In the genomic region with DNA sequence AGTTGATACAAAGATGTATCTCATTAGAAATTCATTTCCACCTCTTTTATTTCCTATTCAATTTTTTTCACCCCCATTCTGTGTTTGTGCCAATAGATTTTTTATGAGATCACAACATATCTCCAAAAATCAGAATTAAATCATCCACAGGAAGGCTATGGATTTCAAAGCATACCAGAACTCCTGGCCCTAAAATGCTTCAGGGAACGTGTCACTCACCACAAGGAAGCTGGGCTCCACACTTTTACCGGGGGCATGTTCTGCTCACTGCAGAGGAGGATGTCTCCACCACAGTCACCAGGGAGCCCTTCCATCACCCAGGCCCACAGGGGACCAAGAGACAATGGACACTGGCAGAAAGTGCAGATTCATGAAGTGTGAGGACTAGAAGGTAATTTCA, we compare ENCODE assay signal across 31 cellular contexts.
A peak's percentile ranks its signal among the peaks of the same experiment; 100 is the strongest.
DNase-seq lines count a peak whose midpoint lies in the region; ATAC-seq, FAIRE-seq and TF ChIP-seq lines count a peak whose summit lies in the region.
"Had no signal": no experiment of that assay in that cellular context is flagged by ENCODE, and none has a peak within 500 bp of the region (broad histone marks: within the 10 kb centered on the region; RNA-seq: fewer than 3 reads in every experiment).

No MANE protein-coding gene starts in this region.

- no peak overlapping the region for H3K4me3 ChIP-seq in mammary epithelial cell (replicated peaks in 1 of 3; ENCODE audit: insufficient read depth in 1 of 3, low read depth in 2 of 3, low read length in 3 of 3)
- H3K4me3 ChIP-seq in mesenchymal stem cell (ENCODE audit: insufficient read depth in 1 of 2, low read depth in 1 of 2, low read length in 2 of 2) = no peak overlapping the region
- no peak overlapping the region for H3K4me3 ChIP-seq in hepatocyte
- H3K4me3 ChIP-seq: breast epithelium, K562, upper lobe of right lung had no signal

- H2BK15ac ChIP-seq in mesenchymal stem cell (ENCODE audit: low read depth, poor library complexity, severe bottlenecking) = no peak overlapping the region

- no peak overlapping the region for H3K14ac ChIP-seq in mesenchymal stem cell (ENCODE audit: low read length in 2 of 2)

- FAIRE-seq in RCC 7860 (lab: Jason Lieb, UNC) = peak; percentile 48
- FAIRE-seq: G401.6, K562 had no signal

- 8% methylated on average over 2 of the region's 2 CpGs for WGBS in mammary epithelial cell (ENCODE audit: low coverage, missing lambda C conversion rate)
- 53% methylated on average over 2 of the region's 2 CpGs for WGBS in mesenchymal stem cell
- 77% methylated on average over 2 of the region's 2 CpGs for WGBS in hepatocyte (ENCODE audit: low lambda C conversion rate, missing lambda C conversion rate)

- no peak overlapping the region for H2AFZ ChIP-seq in mammary epithelial cell (ENCODE audit: low read depth, low read length)
- no peak overlapping the region for H2AFZ ChIP-seq in mesenchymal stem cell (ENCODE audit: low read depth, low read length)
- H2AFZ ChIP-seq in hepatocyte = no peak overlapping the region

- no peak overlapping the region for H3K27ac Mint-ChIP-seq in MCF 10A (ENCODE audit: low read depth, unreplicated experiment)
- H3K27ac Mint-ChIP-seq: B cell; CD8-positive, alpha-beta memory T cell; H9; stimulated activated effector memory CD8-positive, alpha-beta T cell treated with anti-CD3 and anti-CD28 coated beads, Interleukin-12 subunit alpha, Interleukin-12 subunit beta, amount 100 ng/mL, for 72 hours had no signal

- H4K91ac ChIP-seq in mesenchymal stem cell (ENCODE audit: low read length) = peak overlapping the region; percentile 36

- no peaks in the 10 kb centered on the region for H3K9me3 Mint-ChIP-seq in MCF 10A (ENCODE audit: unreplicated experiment)
- H3K9me3 Mint-ChIP-seq: CD8-positive, alpha-beta memory T cell; stimulated activated effector memory CD8-positive, alpha-beta T cell treated with anti-CD3 and anti-CD28 coated beads, Interleukin-12 subunit alpha, Interleukin-12 subunit beta, amount 100 ng/mL, for 72 hours had no signal

- H3K4ac ChIP-seq in mesenchymal stem cell (ENCODE audit: low read depth in 1 of 2, low read length in 2 of 2) = no peak overlapping the region

- H3K9me3 ChIP-seq in mammary epithelial cell (replicated peaks; ENCODE audit: insufficient read depth, low read length) = no peaks in the 10 kb centered on the region
- no peaks in the 10 kb centered on the region for H3K9me3 ChIP-seq in mesenchymal stem cell (ENCODE audit: control insufficient read depth, low read length)
- H3K9me3 ChIP-seq in hepatocyte (ENCODE audit: low read depth) = no peaks in the 10 kb centered on the region
- H3K9me3 ChIP-seq: breast epithelium, upper lobe of right lung had no signal

- H3K23ac ChIP-seq in mesenchymal stem cell (ENCODE audit: low read length in 2 of 2) = no peak overlapping the region

- dilution Hi-C loops in mammary epithelial cell (cut with HindIII; ENCODE audit: low sequenced_read_pairs) = no loop called here

- in situ Hi-C loops in mammary epithelial cell (cut with MboI; ENCODE audit: low sequenced_read_pairs in 2 of 2) = no loop called here
- in situ Hi-C loops in ACHN (cut with HindIII; ENCODE audit: low pct_ligation_motif_present, low pct_unique_long_range_greater_than_20kb, low sequenced_read_pairs) = no loop called here

- no peak overlapping the region for H2BK5ac ChIP-seq in mesenchymal stem cell (ENCODE audit: low read depth, low read length, poor library complexity, severe bottlenecking)

- BruUV-seq in mammary epithelial cell (replicated peaks; lab: Mats Ljungman, UMichigan) = no TSS peak
- BruUV-seq in MCF 10A (replicated peaks; lab: Mats Ljungman, UMichigan) = no TSS peak

- TF ChIP-seq CTCF in mammary epithelial cell (conservative IDR thresholded peaks at IDR 0.05 in 1 of 2, IDR thresholded peaks at IDR 0.05 in 1 of 2; ENCODE audit: extremely low read depth in 1 of 2, insufficient read depth in 1 of 2, low read depth in 1 of 2, low read length in 2 of 2) (no peak), MCF 10A (IDR thresholded peaks at IDR 0.05; ENCODE audit: unreplicated experiment) (no peak), hepatocyte (IDR thresholded peaks at IDR 0.05; ENCODE audit: poor library complexity) (no peak)

- CTCF ChIA-PET in mammary epithelial cell (lab: Charles Lee; ENCODE audit: low non-redundant PET) (no interaction called here), MCF 10A (lab: Yijun Ruan, JAX) (interaction anchor here (0.6 to 1.4 kb wide), 5 partner anchors 8 to 531 kb away, joined by 3 to 5 read pairs (median 4); no protein-coding TSS in a partner anchor)

- no peak overlapping the region for H2BK12ac ChIP-seq in mesenchymal stem cell (ENCODE audit: low read length in 2 of 2)

- H3K36me3 ChIP-seq in mammary epithelial cell (ENCODE audit: insufficient read depth, low read length) = no peaks in the 10 kb centered on the region
- H3K36me3 ChIP-seq in mesenchymal stem cell (ENCODE audit: control insufficient read depth in 1 of 2, insufficient read depth in 2 of 2, low read depth in 1 of 2, low read length in 2 of 2) = no peaks in the 10 kb centered on the region
- H3K36me3 ChIP-seq in hepatocyte (replicated peaks; ENCODE audit: insufficient read depth, low read depth) = no peaks in the 10 kb centered on the region
- H3K36me3 ChIP-seq: breast epithelium, upper lobe of right lung had no signal

- H4K20me1 ChIP-seq in mammary epithelial cell (ENCODE audit: insufficient read depth, low read length) (no peaks in the 10 kb centered on the region), hepatocyte (ENCODE audit: insufficient read depth, poor library complexity, severe bottlenecking) (no peaks in the 10 kb centered on the region)

- H3K4me1 Mint-ChIP-seq in MCF 10A (ENCODE audit: insufficient read depth, unreplicated experiment) = peaks cover 8% of the 10 kb centered on the region
- H3K4me1 Mint-ChIP-seq: CD8-positive, alpha-beta memory T cell; stimulated activated effector memory CD8-positive, alpha-beta T cell treated with anti-CD3 and anti-CD28 coated beads, Interleukin-12 subunit alpha, Interleukin-12 subunit beta, amount 100 ng/mL, for 72 hours had no signal

- POLR2A ChIA-PET in MCF 10A (lab: Yijun Ruan, JAX) = interaction anchor here (0.5 to 1.1 kb wide), 3 partner anchors 19 to 474 kb away, joined by 3 read pairs; no protein-coding TSS in a partner anchor

- no peaks in the 10 kb centered on the region for H3K36me3 Mint-ChIP-seq in MCF 10A (ENCODE audit: insufficient read depth, unreplicated experiment)
- H3K36me3 Mint-ChIP-seq: CD8-positive, alpha-beta memory T cell; stimulated activated effector memory CD8-positive, alpha-beta T cell treated with anti-CD3 and anti-CD28 coated beads, Interleukin-12 subunit alpha, Interleukin-12 subunit beta, amount 100 ng/mL, for 72 hours had no signal

- H4K8ac ChIP-seq in mesenchymal stem cell (ENCODE audit: low read length) = peak overlapping the region; percentile 31

- no peak overlapping the region for H3K18ac ChIP-seq in mesenchymal stem cell (ENCODE audit: low read depth in 1 of 2, low read length in 2 of 2)

- H2AK5ac ChIP-seq in mesenchymal stem cell (ENCODE audit: low read length, severe bottlenecking) = no peak overlapping the region

- H3K4me2 ChIP-seq in mammary epithelial cell (ENCODE audit: insufficient read depth, low read depth, low read length) = no peak overlapping the region
- no peak overlapping the region for H3K4me2 ChIP-seq in mesenchymal stem cell (ENCODE audit: low read length, poor library complexity, severe bottlenecking)
- H3K4me2 ChIP-seq in hepatocyte = no peak overlapping the region

- H3K27me3 Mint-ChIP-seq in MCF 10A (ENCODE audit: insufficient read depth, unreplicated experiment) = no peaks in the 10 kb centered on the region

- no peaks in the 10 kb centered on the region for H3K9me2 ChIP-seq in hepatocyte (replicated peaks; ENCODE audit: insufficient read depth)

- no peak overlapping the region for H2BK120ac ChIP-seq in mesenchymal stem cell (ENCODE audit: low read depth, low read length)

- intact Hi-C loops in mammary epithelial cell (cut with micrococcal nuclease) (no loop called here), MCF 10A (cut with micrococcal nuclease) (no loop called here)

- no peak for ATAC-seq in GM21723 (IDR thresholded peaks at IDR 0.05; ENCODE audit: unreplicated experiment)
- ATAC-seq: K562; right cardiac atrium; stimulated activated effector memory CD8-positive, alpha-beta T cell treated with anti-CD3 and anti-CD28 coated beads, Interleukin-12 subunit alpha, Interleukin-12 subunit beta, amount 100 ng/mL, for 72 hours; upper lobe of right lung had no signal

- DNase-seq in mammary epithelial cell (peak; percentile 10), MCF 10A (ENCODE audit: unreplicated experiment) (no peak), RCC 7860 (ENCODE audit: low spot score) (peak; percentile 64), mesenchymal stem cell (no peak), ACHN (no peak), hepatocyte (ENCODE audit: low spot score) (no peak)
- no peak for DNase-seq in activated CD4-positive, alpha-beta T cell treated with anti-CD3 and anti-CD28 coated beads, Interleukin-2, amount 50 U/mL, for 48 hours
- DNase-seq: 8988T; activated CD4-positive, alpha-beta T cell treated with anti-CD3 and anti-CD28 coated beads, Interleukin-2, amount 50 U/mL, for 1 hour; activated CD8-positive, alpha-beta memory T cell treated with anti-CD3 and anti-CD28 coated beads, Interleukin-2, amount 50 U/mL, for 4 hours; activated naive CD4-positive, alpha-beta T cell treated with anti-CD3 and anti-CD28 coated beads, Interleukin-2, amount 50 U/mL, for 16 hours; amygdala; CD8-positive, alpha-beta memory T cell; DMS153; H9; head of caudate nucleus; NCI-H1436 treated with DMSO at 0.1 percent for 48 hours; posterior cingulate gyrus; right cardiac atrium; SHP77; stimulated activated CD4-positive, alpha-beta T cell treated with anti-CD3 and anti-CD28 coated beads, Interleukin-12 subunit alpha, Interleukin-12 subunit beta, amount 100 ng/mL, for 4 hours; stimulated activated CD4-positive, alpha-beta T cell treated with anti-CD3 and anti-CD28 coated beads, Interleukin-4, amount 100 ng/mL, for 24 hours; substantia nigra; T1000; upper lobe of right lung had no signal

- H3K4me1 ChIP-seq in mammary epithelial cell (ENCODE audit: insufficient read depth, low read length) (peaks cover 14% of the 10 kb centered on the region), mesenchymal stem cell (ENCODE audit: control insufficient read depth, insufficient read depth, low read depth, low read length) (peaks cover 12% of the 10 kb centered on the region), hepatocyte (ENCODE audit: insufficient read depth) (peaks cover 6% of the 10 kb centered on the region)
- H3K4me1 ChIP-seq: breast epithelium, upper lobe of right lung had no signal

- H3K4me3 Mint-ChIP-seq in MCF 10A (ENCODE audit: unreplicated experiment) = no peak overlapping the region
- H3K4me3 Mint-ChIP-seq: B cell; CD8-positive, alpha-beta memory T cell; H9; stimulated activated effector memory CD8-positive, alpha-beta T cell treated with anti-CD3 and anti-CD28 coated beads, Interleukin-12 subunit alpha, Interleukin-12 subunit beta, amount 100 ng/mL, for 72 hours had no signal

- H3K27ac ChIP-seq in mammary epithelial cell (ENCODE audit: insufficient read depth, low read depth, low read length) (no peak overlapping the region), mesenchymal stem cell (ENCODE audit: low read length, poor library complexity, severe bottlenecking) (no peak overlapping the region), hepatocyte (no peak overlapping the region)
- H3K27ac ChIP-seq: breast epithelium, upper lobe of right lung had no signal

- no peaks in the 10 kb centered on the region for H3K27me3 ChIP-seq in mammary epithelial cell (ENCODE audit: insufficient read depth, low read length)
- no peaks in the 10 kb centered on the region for H3K27me3 ChIP-seq in mesenchymal stem cell (ENCODE audit: control insufficient read depth in 1 of 2, insufficient read depth in 1 of 2, low read length in 2 of 2)
- H3K27me3 ChIP-seq in hepatocyte = no peaks in the 10 kb centered on the region
- H3K27me3 ChIP-seq: breast epithelium, upper lobe of right lung had no signal

- H3K79me1 ChIP-seq in mesenchymal stem cell (replicated peaks; ENCODE audit: low read length, poor library complexity, severe bottlenecking) = peaks cover 2% of the 10 kb centered on the region

- H3K79me2 ChIP-seq in mammary epithelial cell (ENCODE audit: insufficient read depth, low read length) = no peaks in the 10 kb centered on the region
- H3K79me2 ChIP-seq in hepatocyte = no peaks in the 10 kb centered on the region

- H3K9ac ChIP-seq in mammary epithelial cell (ENCODE audit: insufficient read depth, low read length) (no peak overlapping the region), mesenchymal stem cell (ENCODE audit: low read length) (no peak overlapping the region)

Comparison
In these comparisons a context has a peak if more than half of its experiments do, and no peak if none do; other contexts are left out.
1. DNase-seq: peak in mammary epithelial cell (single experiment) and RCC 7860 (single experiment); none in MCF 10A (single experiment), mesenchymal stem cell (single experiment), ACHN (single experiment), activated CD4-positive, alpha-beta T cell treated with anti-CD3 and anti-CD28 coated beads, Interleukin-2, amount 50 U/mL, for 48 hours (0 of 2) and hepatocyte (single experiment).